ENCODE assay signal across 9 cellular contexts in the genomic region with DNA sequence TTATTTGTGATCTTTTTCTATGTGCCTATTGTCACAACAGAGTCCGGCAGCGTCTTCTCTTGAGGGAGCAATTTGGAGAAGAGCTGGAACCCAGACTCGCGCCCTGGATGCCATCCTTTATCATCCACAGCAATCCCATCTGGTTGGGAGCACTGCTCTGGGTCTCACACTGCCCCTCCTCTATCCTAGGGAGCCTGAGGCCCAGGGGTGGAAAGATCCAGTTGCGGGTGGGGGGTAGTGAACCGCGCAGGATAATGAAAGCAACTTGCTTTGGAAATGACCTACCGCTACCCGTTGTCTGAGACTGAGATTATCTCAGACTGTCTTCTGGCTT. TPM values are rescaled to one million over a fixed set of nuclear protein-coding genes. Genes with fewer than 3 reads are reported as not detected.
DNase-seq lines count a peak whose midpoint lies in the region; TF ChIP-seq lines count a peak whose summit lies in the region.
"Had no signal": no experiment of that assay in that cellular context is flagged by ENCODE, and none has a peak within 500 bp of the region (broad histone marks: within the 10 kb centered on the region; RNA-seq: fewer than 3 reads in every experiment).

No MANE protein-coding gene starts in this region.

- peaks cover 4% of the 10 kb centered on the region for H3K36me3 ChIP-seq in CD8-positive, alpha-beta memory T cell (ENCODE audit: insufficient read depth, low read length)
- peaks cover 28% of the 10 kb centered on the region; the same call in 1 of the 2 replicates for H3K36me3 ChIP-seq in OCI-LY1 (ENCODE audit: insufficient read depth, low read length)
- no peaks in the 10 kb centered on the region for H3K36me3 ChIP-seq in endocrine pancreas (ENCODE audit: control insufficient read depth, insufficient read depth, low read length)
- peaks cover 29% of the 10 kb centered on the region for H3K36me3 ChIP-seq in neuron (ENCODE audit: insufficient read depth, low read length)

- H3F3A ChIP-seq in OCI-LY1 (ENCODE audit: insufficient read depth, low read length), result no peaks in the 10 kb centered on the region

- H3K4me2 ChIP-seq in OCI-LY1 (ENCODE audit: low read length), result peak overlapping the region; percentile 99

- H3K9me2 ChIP-seq in OCI-LY1 (ENCODE audit: low read depth, low read length), result no peaks in the 10 kb centered on the region

- H3K27me3 Mint-ChIP-seq in CD8-positive, alpha-beta memory T cell, result peaks cover 0 to 2% of the 10 kb centered on the region in 2 donors

- peaks cover 52 to 66% (median 61%) of the 10 kb centered on the region in 3 donors for H3K4me1 Mint-ChIP-seq in CD8-positive, alpha-beta memory T cell

- peaks cover 36% of the 10 kb centered on the region for H3K4me1 ChIP-seq in CD8-positive, alpha-beta memory T cell (ENCODE audit: insufficient read depth, low read length)
- H3K4me1 ChIP-seq in OCI-LY1 (ENCODE audit: insufficient read depth, low read length, severe bottlenecking) (peaks cover 42% of the 10 kb centered on the region), endocrine pancreas (ENCODE audit: control insufficient read depth, insufficient read depth, low read length) (peaks cover 18% of the 10 kb centered on the region), neuron (ENCODE audit: insufficient read depth, low read length) (peaks cover 33% of the 10 kb centered on the region)

- H3K4me3 Mint-ChIP-seq in CD8-positive, alpha-beta memory T cell, result peak overlapping the region; percentile 87 to 98 (median 92)

- H3K4me3 ChIP-seq in CD8-positive, alpha-beta memory T cell (ENCODE audit: low read length), result peak overlapping the region; percentile 90
- H3K4me3 ChIP-seq in OCI-LY1 (ENCODE audit: low read depth, low read length, poor library complexity, severe bottlenecking), result peak overlapping the region; percentile 80
- peak overlapping the region; percentile 66 for H3K4me3 ChIP-seq in endocrine pancreas (ENCODE audit: control insufficient read depth, insufficient read depth, low read length)
- H3K4me3 ChIP-seq in neuron (ENCODE audit: low read length), result peak overlapping the region; percentile 84

- peak overlapping the region; percentile 91 to 100 (median 100) for H3K27ac Mint-ChIP-seq in CD8-positive, alpha-beta memory T cell

- in situ Hi-C loops in G401 (cut with HindIII; ENCODE audit: low sequenced_read_pairs), result no loop called here

- H2AFZ ChIP-seq in OCI-LY1 (ENCODE audit: low read length), result no peak overlapping the region
- no peak overlapping the region for H2AFZ ChIP-seq in neuron (ENCODE audit: low read depth, low read length)

- no peaks in the 10 kb centered on the region for H4K20me1 ChIP-seq in OCI-LY1 (ENCODE audit: insufficient read depth, low read length)

- H3K9me3 Mint-ChIP-seq in CD8-positive, alpha-beta memory T cell, result no peaks in the 10 kb centered on the region

- H3K27ac ChIP-seq in CD8-positive, alpha-beta memory T cell (ENCODE audit: low read depth, low read length), result peak overlapping the region; percentile 66
- H3K27ac ChIP-seq in OCI-LY1 (ENCODE audit: low read depth, low read length, poor library complexity, severe bottlenecking), result peak overlapping the region; percentile 43

- no peak for DNase-seq in CD8-positive, alpha-beta memory T cell
- no peak for DNase-seq in ecto neural progenitor cell (ENCODE audit: low spot score)
- DNase-seq in stimulated activated CD4-positive, alpha-beta T cell treated with anti-CD3 and anti-CD28 coated beads, Interleukin-4, amount 100 ng/mL, for 4 hours, result no peak
- no peak for DNase-seq in activated CD4-positive, alpha-beta T cell treated with anti-CD3 and anti-CD28 coated beads for 4 hours
- DNase-seq in G401 (ENCODE audit: low spot score), result no peak
- DNase-seq: foreskin melanocyte had no signal

- H3K79me2 ChIP-seq in OCI-LY1 (ENCODE audit: insufficient read depth, low read length), result no peaks in the 10 kb centered on the region

- H3K27me3 ChIP-seq in CD8-positive, alpha-beta memory T cell (ENCODE audit: insufficient read depth, low read length, poor library complexity, severe bottlenecking), result no peaks in the 10 kb centered on the region
- no peaks in the 10 kb centered on the region for H3K27me3 ChIP-seq in OCI-LY1 (ENCODE audit: insufficient read depth, low read length)
- H3K27me3 ChIP-seq in endocrine pancreas (ENCODE audit: control insufficient read depth, insufficient read depth, low read length), result no peaks in the 10 kb centered on the region
- no peaks in the 10 kb centered on the region for H3K27me3 ChIP-seq in neuron (ENCODE audit: insufficient read depth, low read length)

- CTCF ChIA-PET in CD8-positive, alpha-beta memory T cell (lab: Charles Lee), result interaction anchor here (0.8 to 5.8 kb wide), 6 partner anchors 9 to 128 kb away, joined by 3 to 83 read pairs (median 6); a partner anchor contains a TSS

- POLR2A ChIA-PET in CD8-positive, alpha-beta memory T cell (lab: Charles Lee), result interaction anchor here (1.0 to 3.8 kb wide), 10 partner anchors 9 to 721 kb away, joined by 3 to 54 read pairs (median 5); a partner anchor contains a TSS

- H3K36me3 Mint-ChIP-seq in CD8-positive, alpha-beta memory T cell, result peaks cover 0 to 44% (median 0%) of the 10 kb centered on the region in 3 donors

- TF ChIP-seq CTCF in OCI-LY1 (IDR thresholded peaks at IDR 0.05; ENCODE audit: low read length), result no peak

- no peaks in the 10 kb centered on the region for H3K9me3 ChIP-seq in CD8-positive, alpha-beta memory T cell (ENCODE audit: low read length)
- no peaks in the 10 kb centered on the region for H3K9me3 ChIP-seq in OCI-LY1 (ENCODE audit: low read length)
- no peaks in the 10 kb centered on the region for H3K9me3 ChIP-seq in endocrine pancreas (ENCODE audit: control insufficient read depth, low read length)
- H3K9me3 ChIP-seq in neuron (ENCODE audit: low read length), result no peaks in the 10 kb centered on the region

- H3K9ac ChIP-seq in OCI-LY1 (ENCODE audit: low read length) (peak overlapping the region; percentile 97), endocrine pancreas (ENCODE audit: control insufficient read depth, insufficient read depth, low read length) (peak overlapping the region; percentile 94)

RNA-seq across cellular contexts. Expression of a gene that starts 0.7 kb away (rescaled TPM):
- total RNA-seq in CD8-positive, alpha-beta memory T cell, result 10 to 100 TPM; 31.2 to 31.6 TPM
- polyA plus RNA-seq in CD8-positive, alpha-beta memory T cell, result 37.0 TPM
- total RNA-seq in G401 (2014; rRNA removed; shearing (Covaris generic)), result 59.6 and 72.2 TPM in 2 replicates

RNA-seq across cellular contexts. Expression of a gene that starts 4.0 kb away (rescaled TPM):
- 10 to 100 TPM; 44.1 to 44.3 TPM for total RNA-seq in CD8-positive, alpha-beta memory T cell
- 7.6 TPM for polyA plus RNA-seq in CD8-positive, alpha-beta memory T cell
- 7.8 and 15.7 TPM in 2 replicates for total RNA-seq in G401 (2014; rRNA removed; shearing (Covaris generic))

RNA-seq across cellular contexts. Expression of a gene that starts 6.3 kb away (rescaled TPM):
- 10 to 100 TPM; 82.4 to 88.0 TPM for total RNA-seq in CD8-positive, alpha-beta memory T cell
- 48.5 TPM for polyA plus RNA-seq in CD8-positive, alpha-beta memory T cell
- 77.5 and 88.6 TPM in 2 replicates for total RNA-seq in G401 (2014; rRNA removed; shearing (Covaris generic))

RNA-seq across cellular contexts. Expression of a gene that starts 13.6 kb away (rescaled TPM):
- total RNA-seq in CD8-positive, alpha-beta memory T cell, result 100 to 1,000 TPM; 115 to 118 TPM
- 108 TPM for polyA plus RNA-seq in CD8-positive, alpha-beta memory T cell
- total RNA-seq in G401 (2014; rRNA removed; shearing (Covaris generic)), result 33.2 and 58.9 TPM in 2 replicates

RNA-seq across cellular contexts. Expression of a gene that starts 17.2 kb away (rescaled TPM):
- 1 to 10 TPM; 1.1 to 1.4 TPM for total RNA-seq in CD8-positive, alpha-beta memory T cell
- 1.2 TPM for polyA plus RNA-seq in CD8-positive, alpha-beta memory T cell
- total RNA-seq in G401 (2014; rRNA removed; shearing (Covaris generic)), result 46.5 and 56.2 TPM in 2 replicates
